In the genomic region with DNA sequence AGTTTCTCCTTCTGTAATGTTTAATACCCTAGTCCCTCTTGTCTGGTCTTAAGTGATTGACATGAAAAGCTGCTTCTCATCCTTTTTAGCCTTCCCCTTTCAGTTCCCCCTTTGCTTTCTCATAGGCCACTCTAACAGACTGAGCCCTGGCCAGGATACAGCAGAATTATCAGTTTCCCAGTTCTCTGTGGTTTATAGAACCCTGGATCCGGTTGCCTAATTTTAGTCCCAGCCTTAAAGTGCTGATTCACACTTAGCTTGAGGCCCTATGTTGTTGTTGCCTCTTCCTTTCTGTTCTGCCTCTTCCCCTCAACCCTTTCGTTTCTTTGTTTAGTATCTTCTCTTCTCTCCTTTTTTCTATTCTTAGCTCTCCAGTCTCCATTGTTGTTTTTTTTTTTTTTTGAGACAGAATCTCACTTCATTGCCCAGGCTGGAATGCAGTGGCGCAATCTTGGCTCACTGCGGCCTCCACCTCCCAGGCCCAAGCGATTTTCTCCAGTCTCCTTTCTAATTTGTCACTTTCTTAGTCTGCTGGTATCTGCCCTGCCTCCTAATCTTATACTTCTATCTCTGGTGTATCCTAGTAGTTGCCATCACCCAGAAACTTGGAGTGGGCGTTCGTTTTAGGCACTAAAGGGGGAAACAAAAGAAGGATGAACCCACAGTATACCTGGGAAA, we compare ENCODE assay signal across 8 cellular contexts. TPM values are rescaled to one million over a fixed set of nuclear protein-coding genes. Genes with fewer than 3 reads are reported as not detected.
DNase-seq lines count a peak whose midpoint lies in the region; ATAC-seq and TF ChIP-seq lines count a peak whose summit lies in the region.

No MANE protein-coding gene starts in this region.

- no peaks in the 10 kb centered on the region for H3K36me3 ChIP-seq in WERI-Rb-1
- H3K36me3 ChIP-seq in ovary: no peaks in the 10 kb centered on the region

- peak; percentile 48 for ATAC-seq in GM21447 (IDR thresholded peaks at IDR 0.05; ENCODE audit: unreplicated experiment)
- no peak for ATAC-seq in GM19351 (IDR thresholded peaks at IDR 0.05; ENCODE audit: unreplicated experiment)

- no peak for TF ChIP-seq POLR2A in ovary (IDR thresholded peaks at IDR 0.05)

- H3K27me3 ChIP-seq in WERI-Rb-1 (ENCODE audit: insufficient read depth, low read depth, severe bottlenecking): no peaks in the 10 kb centered on the region
- H3K27me3 ChIP-seq in ovary: no peaks in the 10 kb centered on the region

- WGBS in ovary, 3 donors: 52 to 63% (median 60%) methylated on average over 7 of the region's 7 CpGs

- TF ChIP-seq CTCF in cardiac fibroblast (IDR thresholded peaks at IDR 0.05; ENCODE audit: low read depth, low read length) (no peak), WERI-Rb-1 (IDR thresholded peaks at IDR 0.05; ENCODE audit: low read depth, low read length) (no peak), ovary (IDR thresholded peaks at IDR 0.05) (no peak)

- no peak for TF ChIP-seq EP300 in ovary (IDR thresholded peaks at IDR 0.05)

- no peaks in the 10 kb centered on the region for H3K9me3 ChIP-seq in WERI-Rb-1 (ENCODE audit: severe bottlenecking)
- H3K9me3 ChIP-seq in ovary: no peaks in the 10 kb centered on the region

- intact Hi-C loops in ovary (cut with DNase I): no loop called here

- no peak overlapping the region for H3K27ac ChIP-seq in WERI-Rb-1
- no peak overlapping the region for H3K27ac ChIP-seq in ovary

- no peaks in the 10 kb centered on the region for H3K4me1 ChIP-seq in ovary (ENCODE audit: insufficient read depth)

- H3K4me3 ChIP-seq in cardiac fibroblast (replicated peaks in 1 of 2; ENCODE audit: low read depth in 2 of 2, low read length in 2 of 2): no peak overlapping the region
- H3K4me3 ChIP-seq in WERI-Rb-1 (ENCODE audit: low read depth, low read length): no peak overlapping the region
- no peak overlapping the region for H3K4me3 ChIP-seq in ovary

- DNase-seq in COLO829 (ENCODE audit: low spot score) (peak; percentile 13), NCI-H460 (ENCODE audit: extremely low read depth, low read depth) (peak; percentile 36), cardiac fibroblast (ENCODE audit: low read depth in 2 of 2) (peak; percentile 82 to 91), mucosa of gallbladder (ENCODE audit: low spot score) (peak; percentile 20), WERI-Rb-1 (no peak), ovary (no peak)

RNA-seq across cellular contexts. Expression of gene BIN2, which starts 2.9 kb away (rescaled TPM):
- total RNA-seq in NCI-H460 (2014; rRNA removed; shearing (Covaris generic)): not detected in 2 replicates
- not detected in 2 replicates for polyA plus RNA-seq in NCI-H460 (2014; cell fraction: nucleus; rRNA removed)
- 9.8 TPM for total RNA-seq in mucosa of gallbladder
- total RNA-seq in ovary: 1 to 10 TPM; 1.1 to 3.5 (median 1.5) TPM
- 1 to 10 TPM; 1.1 to 7.6 TPM for polyA plus RNA-seq in ovary

RNA-seq across cellular contexts. Expression of gene CELA1, which starts 19.6 kb away (rescaled TPM):
- total RNA-seq in NCI-H460 (2014; rRNA removed; shearing (Covaris generic)): not detected in 2 replicates
- polyA plus RNA-seq in NCI-H460 (2014; cell fraction: nucleus; rRNA removed): not detected in 2 replicates
- total RNA-seq in mucosa of gallbladder (not detected), ovary (not detected)
- not detected for polyA plus RNA-seq in ovary

RNA-seq across cellular contexts. Expression of gene SMAGP, which starts 56.7 kb away (rescaled TPM):
- total RNA-seq in NCI-H460 (2014; rRNA removed; shearing (Covaris generic)): 12.3 TPM in 2 replicates
- polyA plus RNA-seq in NCI-H460 (2014; cell fraction: nucleus; rRNA removed): 9.7 and 9.8 TPM in 2 replicates
- total RNA-seq in mucosa of gallbladder (40.4 TPM), ovary (10 to 100 TPM in 3 of 7 donors, 1 to 10 TPM in 4; 5.2 to 17.6 (median 9.4) TPM)
- polyA plus RNA-seq in ovary: 10 to 100 TPM in 1 of 2 donors, 1 to 10 TPM in 1; 7.2 to 36.5 TPM

Comparison
In these comparisons a context has a peak if more than half of its experiments do, and no peak if none do; other contexts are left out.
1. DNase-seq: peak in COLO829 (single experiment), NCI-H460 (single experiment), cardiac fibroblast (2 of 2) and mucosa of gallbladder (single experiment); none in WERI-Rb-1 (single experiment) and ovary (0 of 5).